Comparison of ENCODE assay signal across 15 cellular contexts in the genomic region with DNA sequence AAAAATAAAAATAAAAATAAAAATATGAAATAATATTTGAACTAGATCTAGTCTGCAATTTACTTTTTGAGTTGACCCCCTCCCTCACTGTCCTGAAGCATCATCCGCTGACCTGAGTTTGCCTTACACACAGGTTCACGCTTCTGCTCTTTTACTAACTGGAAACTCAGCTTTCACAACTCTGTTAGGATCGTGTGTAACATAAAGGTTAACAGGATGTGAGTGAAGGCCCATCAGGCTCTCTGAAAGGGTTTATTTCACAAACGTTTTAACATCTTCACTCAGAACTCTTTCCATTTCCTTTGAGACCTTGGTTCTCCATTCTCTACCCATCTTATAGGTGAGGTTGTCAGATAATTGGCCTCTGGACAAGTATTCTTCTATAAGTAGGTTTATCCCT.
DNase-seq lines count a peak whose midpoint lies in the region; ATAC-seq and TF ChIP-seq lines count a peak whose summit lies in the region.
"Had no signal": no experiment of that assay in that cellular context is flagged by ENCODE, and none has a peak within 500 bp of the region (broad histone marks: within the 10 kb centered on the region; RNA-seq: fewer than 3 reads in every experiment).

No MANE protein-coding gene starts in this region.

- H3K27ac ChIP-seq in vagina (peak overlapping the region; percentile 52), psoas muscle (no peak overlapping the region)
- H3K27ac ChIP-seq: A549 had no signal

- WGBS in psoas muscle, 3 donors = 74 to 77% (median 76%) methylated on average over 4 of the region's 4 CpGs

- peaks cover 52% of the 10 kb centered on the region for H3K4me1 Mint-ChIP-seq in activated naive CD4-positive, alpha-beta T cell treated with anti-CD3 and anti-CD28 coated beads for 36 hours (ENCODE audit: low read depth)
- peaks cover 57% of the 10 kb centered on the region for H3K4me1 Mint-ChIP-seq in activated naive CD8-positive, alpha-beta T cell treated with anti-CD3 and anti-CD28 coated beads for 36 hours
- peaks cover 51 to 64% of the 10 kb centered on the region in 2 donors for H3K4me1 Mint-ChIP-seq in natural killer cell

- no peak for TF ChIP-seq POLR2A in vagina (IDR thresholded peaks at IDR 0.05)

- no peak for DNase-seq in activated naive CD4-positive, alpha-beta T cell treated with anti-CD3 and anti-CD28 coated beads for 36 hours
- no peak for DNase-seq in activated naive CD4-positive, alpha-beta T cell treated with Interleukin-2 at 50 U/mL for 16 hours
- no peak for DNase-seq in activated naive CD8-positive, alpha-beta T cell treated with anti-CD3 and anti-CD28 coated beads for 36 hours
- DNase-seq in natural killer cell = no peak
- DNase-seq in vagina (ENCODE audit: extremely low spot score in 2 of 2) = no peak
- no peak for DNase-seq in activated CD8-positive, alpha-beta memory T cell treated with anti-CD3 and anti-CD28 coated beads for 24 hours
- no peak for DNase-seq in psoas muscle
- no peak for DNase-seq in hepatic stellate cell (ENCODE audit: low spot score)
- DNase-seq: DMS79, NCI-H187 treated with DMSO at 0.1 percent for 48 hours, NCI-H446 treated with DMSO at 0.1 percent for 48 hours, NCI-H82 had no signal

- H3K36me3 ChIP-seq in vagina (no peaks in the 10 kb centered on the region), psoas muscle (ENCODE audit: insufficient read depth in 1 of 2, low read depth in 1 of 2) (no peaks in the 10 kb centered on the region)

- ATAC-seq in natural killer cell (peak in 2 of 3 donors; percentile 41 to 53), psoas muscle (no peak)
- ATAC-seq: A549 had no signal

- H3K4me3 ChIP-seq in vagina (no peak overlapping the region), psoas muscle (no peak overlapping the region)
- H3K4me3 ChIP-seq: A549 had no signal

- H3K9me3 Mint-ChIP-seq in activated naive CD4-positive, alpha-beta T cell treated with anti-CD3 and anti-CD28 coated beads for 36 hours = no peaks in the 10 kb centered on the region
- no peaks in the 10 kb centered on the region for H3K9me3 Mint-ChIP-seq in activated naive CD8-positive, alpha-beta T cell treated with anti-CD3 and anti-CD28 coated beads for 36 hours
- no peaks in the 10 kb centered on the region for H3K9me3 Mint-ChIP-seq in natural killer cell
- H3K9me3 Mint-ChIP-seq: CD14-positive monocyte, IgD-negative memory B cell had no signal

- CTCF ChIA-PET in activated naive CD4-positive, alpha-beta T cell treated with anti-CD3 and anti-CD28 coated beads for 36 hours (lab: Charles Lee) = interaction anchor here (0.6 kb wide), 1 partner anchor 40 kb away, joined by 4 read pairs; no protein-coding TSS in a partner anchor

- H3K27me3 Mint-ChIP-seq in activated naive CD4-positive, alpha-beta T cell treated with anti-CD3 and anti-CD28 coated beads for 36 hours (ENCODE audit: low read depth) = no peaks in the 10 kb centered on the region
- no peaks in the 10 kb centered on the region for H3K27me3 Mint-ChIP-seq in activated naive CD8-positive, alpha-beta T cell treated with anti-CD3 and anti-CD28 coated beads for 36 hours
- H3K27me3 Mint-ChIP-seq in natural killer cell (ENCODE audit: low read depth in 2 of 2) = no peaks in the 10 kb centered on the region
- H3K27me3 Mint-ChIP-seq: IgD-negative memory B cell had no signal

- TF ChIP-seq CTCF in natural killer cell (IDR thresholded peaks at IDR 0.05) (no peak), vagina (IDR thresholded peaks at IDR 0.05) (no peak), psoas muscle (IDR thresholded peaks at IDR 0.05) (no peak)

- no peaks in the 10 kb centered on the region for H3K27me3 ChIP-seq in vagina
- H3K27me3 ChIP-seq in psoas muscle (ENCODE audit: insufficient read depth in 3 of 3, low read length in 2 of 3) = no peaks in the 10 kb centered on the region

- no peak overlapping the region for H3K4me3 Mint-ChIP-seq in activated naive CD4-positive, alpha-beta T cell treated with anti-CD3 and anti-CD28 coated beads for 36 hours
- no peak overlapping the region for H3K4me3 Mint-ChIP-seq in activated naive CD8-positive, alpha-beta T cell treated with anti-CD3 and anti-CD28 coated beads for 36 hours
- H3K4me3 Mint-ChIP-seq in natural killer cell = peak overlapping the region; percentile 25
- H3K4me3 Mint-ChIP-seq: CD14-positive monocyte, IgD-negative memory B cell had no signal

- intact Hi-C loops in activated naive CD4-positive, alpha-beta T cell treated with anti-CD3 and anti-CD28 coated beads for 36 hours (cut with micrococcal nuclease) = no loop called here
- intact Hi-C loops in natural killer cell (cut with micrococcal nuclease) = no loop called here
- intact Hi-C loops in vagina (cut with DNase I) = no loop called here
- intact Hi-C loops in psoas muscle (cut with DNase I) = no loop called here

- H3K4me1 ChIP-seq in vagina (peaks cover 57% of the 10 kb centered on the region), psoas muscle (peaks cover 51% of the 10 kb centered on the region)
- H3K4me1 ChIP-seq: A549 had no signal

- H3K36me3 Mint-ChIP-seq in activated naive CD4-positive, alpha-beta T cell treated with anti-CD3 and anti-CD28 coated beads for 36 hours (ENCODE audit: low read depth) = peaks cover 4% of the 10 kb centered on the region
- H3K36me3 Mint-ChIP-seq in activated naive CD8-positive, alpha-beta T cell treated with anti-CD3 and anti-CD28 coated beads for 36 hours = peaks cover 46% of the 10 kb centered on the region
- H3K36me3 Mint-ChIP-seq in natural killer cell = no peaks in the 10 kb centered on the region
- H3K36me3 Mint-ChIP-seq: IgD-negative memory B cell had no signal

- peak overlapping the region; percentile 78 for H3K27ac Mint-ChIP-seq in activated naive CD4-positive, alpha-beta T cell treated with anti-CD3 and anti-CD28 coated beads for 36 hours
- H3K27ac Mint-ChIP-seq in activated naive CD8-positive, alpha-beta T cell treated with anti-CD3 and anti-CD28 coated beads for 36 hours = peak overlapping the region; percentile 85
- H3K27ac Mint-ChIP-seq in natural killer cell = peak overlapping the region; percentile 76

- H3K9me3 ChIP-seq in vagina (no peaks in the 10 kb centered on the region), psoas muscle (no peaks in the 10 kb centered on the region)
- H3K9me3 ChIP-seq: A549 had no signal

Comparison
In these comparisons a context has a peak if more than half of its experiments do, and no peak if none do; other contexts are left out.
1. ATAC-seq: peak in natural killer cell (2 of 3); none in psoas muscle (0 of 4).
2. Peak in every context shown above with its lines, with median percentiles within 50 percentile points of each other: H3K27ac Mint-ChIP-seq.